In genomic region chr2:197198890-197199289, GRCh38 we compare ENCODE assay signal across 9 cellular contexts.
DNase-seq lines count a peak whose midpoint lies in the region; ATAC-seq, FAIRE-seq and TF ChIP-seq lines count a peak whose summit lies in the region.
"Had no signal": no experiment of that assay in that cellular context is flagged by ENCODE, and none has a peak within 500 bp of the region (broad histone marks: within the 10 kb centered on the region; RNA-seq: fewer than 3 reads in every experiment).

No MANE protein-coding gene starts in this region.

- H3K4me1 Mint-ChIP-seq in MCF 10A (ENCODE audit: insufficient read depth, unreplicated experiment) = peaks cover 12% of the 10 kb centered on the region

- no peak overlapping the region for H3K27ac ChIP-seq in breast epithelium
- H3K27ac ChIP-seq in endothelial cell of umbilical vein (ENCODE audit: insufficient read depth, low read depth, low read length) = no peak overlapping the region
- H3K27ac ChIP-seq: A549 had no signal

- no peaks in the 10 kb centered on the region for H4K20me1 ChIP-seq in endothelial cell of umbilical vein (replicated peaks; ENCODE audit: control insufficient read depth, extremely low read depth, insufficient read depth, low read length)

- TF ChIP-seq CTCF in breast epithelium (IDR thresholded peaks at IDR 0.05) = no peak
- TF ChIP-seq CTCF in MCF 10A (IDR thresholded peaks at IDR 0.05; ENCODE audit: unreplicated experiment) = no peak
- TF ChIP-seq CTCF in endothelial cell of umbilical vein (IDR thresholded peaks at IDR 0.05; ENCODE audit: extremely low read depth in 1 of 2, insufficient read depth in 1 of 2, low read depth in 1 of 2, low read length in 2 of 2) = no peak

- H3K27me3 ChIP-seq in breast epithelium = no peaks in the 10 kb centered on the region
- H3K27me3 ChIP-seq in endothelial cell of umbilical vein (ENCODE audit: control insufficient read depth in 2 of 2, insufficient read depth in 2 of 2, low read length in 2 of 2) = peaks cover 0 to 2% of the 10 kb centered on the region in 2 experiments

- peak in 1 of 2 donors; percentile 68 for DNase-seq in breast epithelium (ENCODE audit: low spot score in 2 of 2)
- DNase-seq in MCF 10A (ENCODE audit: unreplicated experiment) = no peak
- DNase-seq in activated CD4-positive, alpha-beta T cell treated with anti-CD3 and anti-CD28 coated beads for 48 hours = peak; percentile 88
- DNase-seq in endothelial cell of umbilical vein (ENCODE audit: low read depth, low spot score) = no peak
- DNase-seq in stimulated activated CD4-positive, alpha-beta T cell treated with anti-CD3 and anti-CD28 coated beads, Interleukin-15, amount 100 ng/mL, for 1 hour (ENCODE audit: low read depth in 1 of 2, low spot score in 1 of 2) = peak; percentile 50 to 73
- DNase-seq in NCI-H2107 (lab: John Stamatoyannopoulos, UW) = no peak
- DNase-seq in NCI-H524 treated with DMSO at 0.1 percent for 48 hours (lab: John Stamatoyannopoulos, UW) = no peak

- BruUV-seq in MCF 10A (replicated peaks; lab: Mats Ljungman, UMichigan) = no TSS peak
- no TSS peak for BruUV-seq in endothelial cell of umbilical vein (replicated peaks; lab: Mats Ljungman, UMichigan)

- H3K36me3 Mint-ChIP-seq in MCF 10A (ENCODE audit: insufficient read depth, unreplicated experiment) = no peaks in the 10 kb centered on the region

- no peaks in the 10 kb centered on the region for H3K27me3 Mint-ChIP-seq in MCF 10A (ENCODE audit: insufficient read depth, unreplicated experiment)

- H3K27ac Mint-ChIP-seq in MCF 10A (ENCODE audit: low read depth, unreplicated experiment) = no peak overlapping the region

- H3K9ac ChIP-seq in endothelial cell of umbilical vein (replicated peaks; ENCODE audit: extremely low read depth, insufficient read depth, low read length) = no peak overlapping the region

- no peaks in the 10 kb centered on the region for H3K79me2 ChIP-seq in endothelial cell of umbilical vein (ENCODE audit: control insufficient read depth, insufficient read depth, low read length)

- no peaks in the 10 kb centered on the region for H3K36me3 ChIP-seq in breast epithelium
- no peaks in the 10 kb centered on the region for H3K36me3 ChIP-seq in endothelial cell of umbilical vein (ENCODE audit: control insufficient read depth in 2 of 2, extremely low read depth in 1 of 2, insufficient read depth in 2 of 2, low read length in 2 of 2)

- H3K4me3 Mint-ChIP-seq in MCF 10A (ENCODE audit: unreplicated experiment) = no peak overlapping the region

- H3K4me2 ChIP-seq in endothelial cell of umbilical vein (ENCODE audit: insufficient read depth, low read length) = no peak overlapping the region
- H3K4me2 ChIP-seq: A549 had no signal

- no peak overlapping the region for H2AFZ ChIP-seq in endothelial cell of umbilical vein (ENCODE audit: low read depth, low read length)

- peak; percentile 98 for ATAC-seq in HG03558 (IDR thresholded peaks at IDR 0.05; ENCODE audit: extremely low read depth, unreplicated experiment)
- ATAC-seq: A549 had no signal

- intact Hi-C loops in breast epithelium (cut with DNase I; ENCODE audit: low total_unique reads) = no loop called here
- intact Hi-C loops in MCF 10A (cut with micrococcal nuclease) = no loop called here
- intact Hi-C loops in endothelial cell of umbilical vein (cut with micrococcal nuclease) = no loop called here

- FAIRE-seq in endothelial cell of umbilical vein (lab: Jason Lieb, UNC) = peak; percentile 31
- FAIRE-seq: A549 had no signal

- TF ChIP-seq POLR2A in breast epithelium (IDR thresholded peaks at IDR 0.05) = no peak
- no peak for TF ChIP-seq POLR2A in endothelial cell of umbilical vein (IDR thresholded peaks at IDR 0.05; ENCODE audit: low read depth, low read length)

- H3K4me1 ChIP-seq in breast epithelium = no peaks in the 10 kb centered on the region
- H3K4me1 ChIP-seq in endothelial cell of umbilical vein (ENCODE audit: control insufficient read depth, extremely low read depth, insufficient read depth, low read length) = peaks cover 8% of the 10 kb centered on the region
- H3K4me1 ChIP-seq: A549 had no signal

- dilution Hi-C loops in endothelial cell of umbilical vein (cut with MboI; ENCODE audit: extremely low pct_ligation_motif_present, low sequenced_read_pairs) = no loop called here

- H3K9me3 ChIP-seq in breast epithelium (no peaks in the 10 kb centered on the region), endothelial cell of umbilical vein (replicated peaks; ENCODE audit: control insufficient read depth, insufficient read depth, low read length) (no peaks in the 10 kb centered on the region)
- H3K9me3 ChIP-seq: A549 had no signal

- H3K9me3 Mint-ChIP-seq in MCF 10A (ENCODE audit: unreplicated experiment) = no peaks in the 10 kb centered on the region

- CTCF ChIA-PET in MCF 10A (lab: Yijun Ruan, JAX) (interaction anchor here (0.6 to 1.5 kb wide), 3 partner anchors 8 to 111 kb away, joined by 3 to 5 read pairs (median 4); no protein-coding TSS in a partner anchor), endothelial cell of umbilical vein (lab: Charles Lee) (interaction anchor here (1.1 to 1.4 kb wide), 3 partner anchors 65 to 108 kb away, joined by 3 to 4 read pairs (median 4); no protein-coding TSS in a partner anchor)

- POLR2A ChIA-PET in MCF 10A (lab: Yijun Ruan, JAX) (no interaction called here), endothelial cell of umbilical vein (lab: Charles Lee) (no interaction called here)

- H3K9me1 ChIP-seq in endothelial cell of umbilical vein (replicated peaks; ENCODE audit: control insufficient read depth, extremely low read depth, insufficient read depth, low read length) = no peaks in the 10 kb centered on the region

- H3K4me3 ChIP-seq in breast epithelium (peak overlapping the region in 2 of 3 donors; percentile 27 to 49), endothelial cell of umbilical vein (replicated peaks in 1 of 3; ENCODE audit: insufficient read depth in 1 of 3, low read depth in 1 of 3, low read length in 3 of 3) (no peak overlapping the region)
- H3K4me3 ChIP-seq: A549 had no signal

TF ChIP-seq in endothelial cell of umbilical vein, 7 proteins besides CTCF, POLR2A, EP300 and RAD21:
- TF ChIP-seq MYC (IDR thresholded peaks at IDR 0.05; ENCODE audit: low read depth, low read length) = no peak
- TF ChIP-seq EZH2 (IDR thresholded peaks at IDR 0.05; ENCODE audit: borderline replicate concordance, low read depth, low read length, severe bottlenecking) = no peak
- TF ChIP-seq JUN (IDR thresholded peaks at IDR 0.05; ENCODE audit: borderline replicate concordance, insufficient read depth, insufficient read length, low read depth) = no peak
- no peak for TF ChIP-seq POLR2AphosphoS5 (IDR thresholded peaks at IDR 0.05; ENCODE audit: insufficient read depth, low read depth, low read length)
- no peak for TF ChIP-seq FOS (IDR thresholded peaks at IDR 0.05; ENCODE audit: borderline replicate concordance, insufficient read depth, low read length)
- no peak for TF ChIP-seq GATA2 (IDR thresholded peaks at IDR 0.05; ENCODE audit: insufficient read depth, insufficient read length, low read depth, low read length)
- no peak for TF ChIP-seq MAX (IDR thresholded peaks at IDR 0.05; ENCODE audit: insufficient read depth, insufficient read length)

Comparison
In these comparisons a context has a peak if more than half of its experiments do, and no peak if none do; other contexts are left out.
1. DNase-seq: peak in activated CD4-positive, alpha-beta T cell treated with anti-CD3 and anti-CD28 coated beads for 48 hours (single experiment) and stimulated activated CD4-positive, alpha-beta T cell treated with anti-CD3 and anti-CD28 coated beads, Interleukin-15, amount 100 ng/mL, for 1 hour (2 of 2); none in MCF 10A (single experiment), endothelial cell of umbilical vein (single experiment), NCI-H2107 (single experiment) and NCI-H524 treated with DMSO at 0.1 percent for 48 hours (single experiment).
2. H3K4me3 ChIP-seq: peak in breast epithelium (2 of 3); none in endothelial cell of umbilical vein (0 of 3).